ENCODE assay signal across 9 cellular contexts in the genomic region with DNA sequence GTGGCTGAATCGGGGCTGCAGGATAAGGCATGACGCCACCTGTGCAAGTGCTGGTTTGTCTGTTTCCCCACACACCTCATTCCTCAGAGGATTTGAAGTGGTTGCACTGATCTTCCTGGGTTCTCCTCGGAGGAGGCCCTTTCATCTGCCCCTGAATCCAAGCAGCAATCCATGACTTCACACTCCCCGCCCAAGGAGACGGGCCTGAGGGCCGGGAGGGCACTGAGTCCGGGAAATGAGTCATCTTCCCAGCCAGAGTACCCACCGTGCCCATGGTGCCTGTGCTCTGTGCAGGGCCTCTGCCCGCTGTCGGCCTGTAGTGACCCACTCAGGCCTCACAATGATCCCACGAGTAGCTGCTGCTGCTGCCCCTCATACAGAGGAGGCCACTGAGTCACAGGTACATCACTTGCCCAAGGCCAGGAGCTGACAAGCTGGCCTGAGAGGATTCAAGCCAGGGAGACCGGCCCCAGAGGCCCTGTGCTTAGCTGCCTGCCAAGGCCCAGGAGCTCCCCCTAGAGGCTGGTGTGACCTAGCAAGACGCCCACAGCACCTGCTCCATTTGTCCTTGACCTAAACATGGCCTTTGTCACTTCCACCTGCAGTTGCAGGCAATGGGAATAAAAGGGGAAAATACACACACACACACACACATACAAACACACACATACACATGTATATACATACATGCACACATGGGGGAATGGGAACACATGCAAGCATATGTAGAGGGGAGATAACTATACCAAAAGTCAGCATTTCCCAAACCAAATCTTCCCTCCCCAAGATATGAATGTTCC.
DNase-seq lines count a peak whose midpoint lies in the region; ATAC-seq and TF ChIP-seq lines count a peak whose summit lies in the region.
"Had no signal": no experiment of that assay in that cellular context is flagged by ENCODE, and none has a peak within 500 bp of the region (broad histone marks: within the 10 kb centered on the region; RNA-seq: fewer than 3 reads in every experiment).

No MANE protein-coding gene starts in this region.

- no peak overlapping the region for H3K4me3 Mint-ChIP-seq in activated CD4-positive, alpha-beta memory T cell treated with anti-CD3 and anti-CD28 coated beads, Interleukin-2, amount 10 ng/mL, durations not matched to agents 7 days and 5 days

- H3K27me3 Mint-ChIP-seq in activated CD4-positive, alpha-beta memory T cell treated with anti-CD3 and anti-CD28 coated beads, Interleukin-2, amount 10 ng/mL, durations not matched to agents 7 days and 5 days = peaks cover 2% of the 10 kb centered on the region

- peaks cover 15% of the 10 kb centered on the region for H3K4me1 ChIP-seq in KMS-11 (ENCODE audit: low read depth, poor library complexity, severe bottlenecking)

- POLR2A ChIA-PET in activated CD4-positive, alpha-beta memory T cell treated with anti-CD3 and anti-CD28 coated beads, Interleukin-2, amount 10 ng/mL, durations not matched to agents 7 days and 5 days (lab: Charles Lee) = no interaction called here

- no peaks in the 10 kb centered on the region; the same call in 1 of the 2 replicates for H3K27me3 ChIP-seq in KMS-11 (ENCODE audit: insufficient read depth, low read depth)

- H2AFZ ChIP-seq in KMS-11 (ENCODE audit: low read depth) = no peak overlapping the region

- no peak overlapping the region for H3K27ac Mint-ChIP-seq in activated CD4-positive, alpha-beta memory T cell treated with anti-CD3 and anti-CD28 coated beads, Interleukin-2, amount 10 ng/mL, durations not matched to agents 7 days and 5 days
- H3K27ac Mint-ChIP-seq: activated naive CD4-positive, alpha-beta T cell treated with anti-CD3 and anti-CD28 coated beads, Interleukin-2, amount 50 U/mL, for 72 hours had no signal

- H3K36me3 Mint-ChIP-seq in activated CD4-positive, alpha-beta memory T cell treated with anti-CD3 and anti-CD28 coated beads, Interleukin-2, amount 10 ng/mL, durations not matched to agents 7 days and 5 days (ENCODE audit: low read depth) = peaks cover 2% of the 10 kb centered on the region

- H3K4me1 Mint-ChIP-seq in activated CD4-positive, alpha-beta memory T cell treated with anti-CD3 and anti-CD28 coated beads, Interleukin-2, amount 10 ng/mL, durations not matched to agents 7 days and 5 days = no peaks in the 10 kb centered on the region

- CTCF ChIA-PET in activated CD4-positive, alpha-beta memory T cell treated with anti-CD3 and anti-CD28 coated beads, Interleukin-2, amount 10 ng/mL, durations not matched to agents 7 days and 5 days (lab: Charles Lee) = interaction anchor here (0.7 to 1.0 kb wide), 2 partner anchors 18 to 23 kb away, joined by 3 to 4 read pairs; no protein-coding TSS in a partner anchor

- TF ChIP-seq CTCF in KMS-11 (conservative IDR thresholded peaks at IDR 0.05; ENCODE audit: low read depth, low read length) = peak; percentile 62

- intact Hi-C loops in cardiac septum (cut with DNase I) = no loop called here

- H3K4me2 ChIP-seq in KMS-11 = no peak overlapping the region

- no peak for ATAC-seq in HG03432 (IDR thresholded peaks at IDR 0.05; ENCODE audit: unreplicated experiment)

- H3K79me2 ChIP-seq in KMS-11 (ENCODE audit: insufficient read depth, low read depth) = no peaks in the 10 kb centered on the region

- peak; percentile 25 for DNase-seq in NCI-H748 (lab: John Stamatoyannopoulos, UW; ENCODE audit: unreplicated experiment)
- no peak for DNase-seq in NCI-H748 treated with DMSO at 0.1 percent for 48 hours (lab: John Stamatoyannopoulos, UW)
- peak; percentile 46 for DNase-seq in activated CD4-positive, alpha-beta memory T cell treated with anti-CD3 and anti-CD28 coated beads, Interleukin-2, amount 10 ng/mL, durations not matched to agents 7 days and 5 days
- DNase-seq in cardiac septum (ENCODE audit: low spot score) = peak; percentile 82
- DNase-seq in stimulated activated CD4-positive, alpha-beta T cell treated with anti-CD3 and anti-CD28 coated beads, Interleukin-15, amount 100 ng/mL, for 48 hours (ENCODE audit: low read depth in 2 of 2) = peak; percentile 10 to 42
- no peak for DNase-seq in NCI-H1694 (lab: John Stamatoyannopoulos, UW)

- H4K20me1 ChIP-seq in KMS-11 (ENCODE audit: insufficient read depth) = no peaks in the 10 kb centered on the region

- no peak overlapping the region for H3K27ac ChIP-seq in KMS-11

- H3K9ac ChIP-seq in KMS-11 = no peak overlapping the region

- peaks cover 16% of the 10 kb centered on the region for H3K9me3 Mint-ChIP-seq in activated CD4-positive, alpha-beta memory T cell treated with anti-CD3 and anti-CD28 coated beads, Interleukin-2, amount 10 ng/mL, durations not matched to agents 7 days and 5 days

- no peak overlapping the region for H3K4me3 ChIP-seq in KMS-11 (IDR thresholded peaks at IDR 0.05; ENCODE audit: insufficient read depth, low read depth, low read length)

- H3K36me3 ChIP-seq in KMS-11 (ENCODE audit: insufficient read depth) = no peaks in the 10 kb centered on the region

Comparison
In these comparisons a context has a peak if more than half of its experiments do, and no peak if none do; other contexts are left out.
1. DNase-seq: peak in NCI-H748 (single experiment), activated CD4-positive, alpha-beta memory T cell treated with anti-CD3 and anti-CD28 coated beads, Interleukin-2, amount 10 ng/mL, durations not matched to agents 7 days and 5 days (single experiment), cardiac septum (single experiment) and stimulated activated CD4-positive, alpha-beta T cell treated with anti-CD3 and anti-CD28 coated beads, Interleukin-15, amount 100 ng/mL, for 48 hours (2 of 2); none in NCI-H748 treated with DMSO at 0.1 percent for 48 hours (single experiment) and NCI-H1694 (single experiment).